ENCODE assay signal across 21 cellular contexts in genomic region chr5:114467141-114467540, GRCh38.
"Had no signal": no experiment of that assay in that cellular context is flagged by ENCODE, and none has a peak within 500 bp of the region (broad histone marks: within the 10 kb centered on the region; RNA-seq: fewer than 3 reads in every experiment).

No MANE protein-coding gene starts in this region.

- DNase-seq: activated CD4-positive, alpha-beta T cell treated with anti-CD3 and anti-CD28 coated beads for 4 hours; activated CD8-positive, alpha-beta memory T cell treated with anti-CD3 and anti-CD28 coated beads, Interleukin-2, amount 50 U/mL, for 48 hours; activated CD8-positive, alpha-beta T cell treated with anti-CD3 and anti-CD28 coated beads, Interleukin-2, amount 10 ng/mL, durations not matched to agents 7 days and 5 days; activated effector memory CD4-positive, alpha-beta T cell treated with Interleukin-2 at 50 U/mL for 16 hours; activated naive CD4-positive, alpha-beta T cell; activated naive CD8-positive, alpha-beta T cell treated with anti-CD3 and anti-CD28 coated beads, Interleukin-2, amount 50 U/mL, for 24 hours; activated T-cell treated with anti-CD3 and anti-CD28 coated beads, Interleukin-2, amount 50 U/mL, for 24 hours; amygdala; MM.1S; NCI-H1105; NCI-H1436; NCI-H1694 treated with DMSO at 0.1 percent for 48 hours; NCI-H2029 treated with DMSO at 0.1 percent for 48 hours; NCI-H510A treated with DMSO at 0.1 percent for 48 hours; NCI-H69; SHP77 treated with DMSO at 0.1 percent for 48 hours; T-helper 17 cell; T-helper 9 cell; WERI-Rb-1 had no signal

- H3K27ac ChIP-seq: WERI-Rb-1 had no signal

- ATAC-seq: activated CD4-positive, CD25-positive, alpha-beta regulatory T cell treated with anti-CD3 and anti-CD28 coated beads, Interleukin-2, amount 50 U/mL, for 24 hours; activated CD8-positive, alpha-beta T cell treated with anti-CD3 and anti-CD28 coated beads, Interleukin-2, amount 10 ng/mL, durations not matched to agents 7 days and 5 days; activated naive CD4-positive, alpha-beta T cell treated with anti-CD3 and anti-CD28 coated beads, Interleukin-2, amount 50 U/mL, for 72 hours; activated naive CD8-positive, alpha-beta T cell treated with anti-CD3 and anti-CD28 coated beads, Interleukin-2, amount 50 U/mL, for 24 hours; T-helper 17 cell had no signal

- H3K36me3 ChIP-seq: WERI-Rb-1 had no signal
